25 cellular contexts compared by ENCODE assay signal in the genomic region with DNA sequence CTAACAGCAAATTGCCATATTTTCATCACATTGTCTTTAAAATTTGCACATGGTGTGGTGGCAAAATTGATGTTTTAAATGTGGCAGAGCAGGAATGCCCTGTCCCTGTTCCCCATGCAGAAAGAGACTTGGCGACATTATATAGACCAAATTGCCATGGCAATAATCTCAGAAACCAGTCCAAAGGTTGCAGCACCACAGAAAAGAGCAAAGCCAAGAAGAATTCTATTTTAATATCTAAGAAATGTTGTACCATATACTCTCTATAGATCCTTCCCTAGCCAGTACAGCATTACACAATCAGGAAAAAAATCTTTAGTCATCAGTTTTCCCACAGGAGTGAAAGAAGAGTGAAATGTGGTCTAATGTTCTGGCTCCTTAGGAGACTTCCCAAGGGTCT.
A peak's percentile ranks its signal among the peaks of the same experiment; 100 is the strongest.
DNase-seq lines count a peak whose midpoint lies in the region; ATAC-seq, FAIRE-seq and TF ChIP-seq lines count a peak whose summit lies in the region.
"Had no signal": no experiment of that assay in that cellular context is flagged by ENCODE, and none has a peak within 500 bp of the region (broad histone marks: within the 10 kb centered on the region; RNA-seq: fewer than 3 reads in every experiment).

No MANE protein-coding gene starts in this region.

- H3K4me3 ChIP-seq in SK-N-MC (peak overlapping the region; percentile 52), pancreas (no peak overlapping the region)
- H3K4me3 ChIP-seq: A549 had no signal

- peak overlapping the region; percentile 9 for H3K4me3 Mint-ChIP-seq in type B pancreatic cell
- H3K4me3 Mint-ChIP-seq: B cell, CD14-positive monocyte had no signal

- WGBS in pancreas, 2 donors, result 19 to 33% methylated on average over 1 of the region's 1 CpG

- TF ChIP-seq CTCF in pancreas (IDR thresholded peaks at IDR 0.05) (no peak), type B pancreatic cell (conservative IDR thresholded peaks at IDR 0.05) (no peak)

- no peaks in the 10 kb centered on the region for H3K36me3 Mint-ChIP-seq in type B pancreatic cell
- H3K36me3 Mint-ChIP-seq: CD14-positive monocyte had no signal

- TF ChIP-seq POLR2A in H54 (IDR thresholded peaks at IDR 0.05; ENCODE audit: low read depth, low read length), result no peak

- no peak overlapping the region for H3K9ac ChIP-seq in SK-N-MC (ENCODE audit: insufficient read length)

- no peaks in the 10 kb centered on the region for H3K36me3 ChIP-seq in SK-N-MC (ENCODE audit: insufficient read depth, low read length)
- no peaks in the 10 kb centered on the region for H3K36me3 ChIP-seq in pancreas

- H3K9me3 Mint-ChIP-seq in type B pancreatic cell, result no peaks in the 10 kb centered on the region

- intact Hi-C loops in pancreas (cut with DNase I), result no loop called here

- ATAC-seq in left lobe of liver (peak; percentile 42), pancreas (peak; percentile 77 to 94 (median 84)), GM18511 (IDR thresholded peaks at IDR 0.05; ENCODE audit: unreplicated experiment) (no peak)
- ATAC-seq: A549, HCT116 had no signal

- no peaks in the 10 kb centered on the region for H3K4me1 Mint-ChIP-seq in type B pancreatic cell (ENCODE audit: unreplicated experiment)
- H3K4me1 Mint-ChIP-seq: B cell, CD14-positive monocyte had no signal

- peaks cover 0 to 5% (median 0%) of the 10 kb centered on the region in 3 donors for H3K4me1 ChIP-seq in pancreas
- H3K4me1 ChIP-seq: A549 had no signal

- H3K27ac ChIP-seq in SK-N-MC (no peak overlapping the region), pancreas (no peak overlapping the region)
- H3K27ac ChIP-seq: A549, HL-60 had no signal

- peak overlapping the region; percentile 60 for H3K27ac Mint-ChIP-seq in type B pancreatic cell
- H3K27ac Mint-ChIP-seq: B cell, CD14-positive monocyte had no signal

- no peaks in the 10 kb centered on the region for H3K27me3 ChIP-seq in pancreas

- FAIRE-seq in pancreas (lab: Jason Lieb, UNC) (no peak), H54 (lab: Jason Lieb, UNC) (no peak)
- FAIRE-seq: A549, GM19239 had no signal

- DNase-seq in SK-N-MC (ENCODE audit: low read depth, low spot score) (peak; percentile 47), left lobe of liver (ENCODE audit: low spot score) (no peak), pancreas (no peak), type B pancreatic cell (ENCODE audit: extremely low spot score, unreplicated experiment) (no peak), H54 (ENCODE audit: insufficient read length, low spot score) (no peak)
- DNase-seq in activated T-cell treated with anti-CD3 and anti-CD28 coated beads, Interleukin-2, amount 50 U/mL, for 1 hour, result no peak
- DNase-seq: DMS53; GDM1; GOT3; KG1; MV-4-11; NCI-H1105 treated with DMSO at 0.1 percent for 48 hours; NCI-H2081; NCI-H2171; NCI-H345; NCI-H774; NK-92 treated with Interleukin-12 subunit alpha and Interleukin-12 subunit beta, amount 100 ng/mL, for 24 hours; Right ventricle myocardium superior had no signal

- H3K9me3 ChIP-seq in SK-N-MC (ENCODE audit: low read depth, low read length) (no peaks in the 10 kb centered on the region), pancreas (no peaks in the 10 kb centered on the region)
- H3K9me3 ChIP-seq: A549 had no signal

- no peaks in the 10 kb centered on the region for H3K27me3 Mint-ChIP-seq in type B pancreatic cell
- H3K27me3 Mint-ChIP-seq: B cell had no signal
